Comparison of ENCODE assay signal across 16 cellular contexts in genomic region chr6:169238766-169239165, GRCh38. TPM values are rescaled to one million over a fixed set of nuclear protein-coding genes. Genes with fewer than 3 reads are reported as not detected.
A peak's percentile ranks its signal among the peaks of the same experiment; 100 is the strongest.
DNase-seq lines count a peak whose midpoint lies in the region; TF ChIP-seq lines count a peak whose summit lies in the region.
"Had no signal": no experiment of that assay in that cellular context is flagged by ENCODE, and none has a peak within 500 bp of the region (broad histone marks: within the 10 kb centered on the region; RNA-seq: fewer than 3 reads in every experiment).

No MANE protein-coding gene starts in this region.

- no peak for TF ChIP-seq CTCF in Peyer's patch (IDR thresholded peaks at IDR 0.05)

- H3K36me3 ChIP-seq in Peyer's patch = no peaks in the 10 kb centered on the region
- H3K36me3 ChIP-seq: BLaER1 treated with 17β-estradiol and CSF1 and Interleukin-3, amounts not matched to agents 10 nM and 100 nM had no signal

- TF ChIP-seq POLR2A in Peyer's patch (IDR thresholded peaks at IDR 0.05) = no peak

- DNase-seq in EH (ENCODE audit: low read depth) = peak; percentile 5
- DNase-seq in Peyer's patch = peak in 2 of 3 donors; percentile 15 to 37
- DNase-seq in mesenteric fat pad (ENCODE audit: low spot score) = peak; percentile 65
- DNase-seq in posterior vena cava (ENCODE audit: low spot score) = peak; percentile 79
- no peak for DNase-seq in inferior parietal cortex (ENCODE audit: extremely low spot score)
- DNase-seq in dedifferentiated amniotic fluid mesenchymal stem cell (ENCODE audit: extremely low spot score) = no peak
- DNase-seq in GM19240 (ENCODE audit: insufficient read length, low spot score) = no peak
- no peak for DNase-seq in amygdala (lab: John Stamatoyannopoulos, UW)
- DNase-seq: ACHN; CD4-positive, CD25-positive, alpha-beta regulatory T cell; DMS 273 treated with DMSO at 0.1 percent for 48 hours; H9 had no signal

- H3K4me3 ChIP-seq in Peyer's patch = no peak overlapping the region
- H3K4me3 ChIP-seq: BLaER1 treated with 17β-estradiol and CSF1 and Interleukin-3, amounts not matched to agents 10 nM and 100 nM; GM12878; GM23338 had no signal

- H3K4me1 ChIP-seq in Peyer's patch = no peaks in the 10 kb centered on the region

- no peaks in the 10 kb centered on the region for H3K9me3 ChIP-seq in Peyer's patch

- no peak overlapping the region for H3K27ac ChIP-seq in Peyer's patch
- H3K27ac ChIP-seq: BLaER1 treated with 17β-estradiol and CSF1 and Interleukin-3, amounts not matched to agents 10 nM and 100 nM; HL-60 had no signal

- no peaks in the 10 kb centered on the region for H3K27me3 ChIP-seq in Peyer's patch
- H3K27me3 ChIP-seq: BLaER1 treated with 17β-estradiol and CSF1 and Interleukin-3, amounts not matched to agents 10 nM and 100 nM had no signal

- intact Hi-C loops in posterior vena cava (cut with DNase I) = no loop called here

RNA-seq across cellular contexts. Expression of gene THBS2, which starts 14.9 kb away (rescaled TPM):
- 10 to 100 TPM in 3 of 4 donors, 1 to 10 TPM in 1; 5.4 to 28.3 (median 16.3) TPM for total RNA-seq in Peyer's patch
- total RNA-seq in mesenteric fat pad = 270 TPM
- 100 to 1,000 TPM; 358 to 373 TPM for total RNA-seq in posterior vena cava
- total RNA-seq: CD4-positive, CD25-positive, alpha-beta regulatory T cell had no signal

Comparison
In these comparisons a context has a peak if more than half of its experiments do, and no peak if none do; other contexts are left out.
1. DNase-seq: peak in EH (single experiment), Peyer's patch (2 of 3), mesenteric fat pad (single experiment) and posterior vena cava (single experiment); none in inferior parietal cortex (single experiment), dedifferentiated amniotic fluid mesenchymal stem cell (single experiment), GM19240 (single experiment) and amygdala (0 of 56).